In genomic region chr22:34622602-34623001, GRCh38 we compare ENCODE assay signal across 5 cellular contexts.
"Had no signal": no experiment of that assay in that cellular context is flagged by ENCODE, and none has a peak within 500 bp of the region (broad histone marks: within the 10 kb centered on the region; RNA-seq: fewer than 3 reads in every experiment).

No MANE protein-coding gene starts in this region.

- DNase-seq: H9, HCEC 1CT, IMR-90, KBM-7 had no signal

- ATAC-seq: GM23338 had no signal

- H3K4me3 ChIP-seq: GM23338 had no signal
